ENCODE assay signal across 8 cellular contexts in genomic region chrX:19990225-19990518, GRCh38. TPM values are rescaled to one million over a fixed set of nuclear protein-coding genes. Genes with fewer than 3 reads are reported as not detected.
DNase-seq lines count a peak whose midpoint lies in the region; ATAC-seq and TF ChIP-seq lines count a peak whose summit lies in the region.

No MANE protein-coding gene starts in this region.

- H3K27ac Mint-ChIP-seq in Caco-2 (ENCODE audit: unreplicated experiment): no peak overlapping the region

- peak; percentile 5 for ATAC-seq in GM19452 (IDR thresholded peaks at IDR 0.05; ENCODE audit: unreplicated experiment)
- ATAC-seq in HG03521 (IDR thresholded peaks at IDR 0.05; ENCODE audit: unreplicated experiment): peak; percentile 15

- BruUV-seq in Caco-2 (replicated peaks; lab: Mats Ljungman, UMichigan): no TSS peak

- no peaks in the 10 kb centered on the region for H3K36me3 ChIP-seq in Caco-2 (ENCODE audit: control insufficient read depth, insufficient read depth, low read length)
- no peaks in the 10 kb centered on the region for H3K36me3 ChIP-seq in subcutaneous abdominal adipose tissue (ENCODE audit: control insufficient read depth in 5 of 5, insufficient read depth in 5 of 5, low read length in 5 of 5)

- peak overlapping the region in 4 of 5 donors; percentile 48 to 75 (median 72) for H3K9ac ChIP-seq in subcutaneous abdominal adipose tissue (ENCODE audit: low read length in 5 of 5)

- intact Hi-C loops in Caco-2 (cut with micrococcal nuclease; ENCODE audit: unreplicated experiment): loop anchor here (2.0 kb wide), 1 partner anchor 77 kb away; no protein-coding TSS in a partner anchor

- DNase-seq in Caco-2 (no peak), astrocyte of the cerebellum (ENCODE audit: low read depth) (no peak), iris pigment epithelial cell (ENCODE audit: low read depth) (peak; percentile 5), OCI-M1 (lab: John Stamatoyannopoulos, UW) (no peak), CD1c-positive myeloid dendritic cell (ENCODE audit: extremely low spot score) (no peak)

- H3K27me3 Mint-ChIP-seq in Caco-2 (ENCODE audit: insufficient read depth, unreplicated experiment): no peaks in the 10 kb centered on the region

- H3K4me3 ChIP-seq in Caco-2 (ENCODE audit: low read depth, low read length) (peak overlapping the region; percentile 71), astrocyte of the cerebellum (ENCODE audit: low read depth, low read length) (peak overlapping the region; percentile 49), subcutaneous abdominal adipose tissue (ENCODE audit: low read depth in 1 of 5, low read length in 5 of 5) (peak overlapping the region; percentile 69 to 76 (median 74))

- H3K27ac ChIP-seq in subcutaneous abdominal adipose tissue (ENCODE audit: low read depth, low read length): peak overlapping the region; percentile 50

- H3K4me1 Mint-ChIP-seq in Caco-2 (ENCODE audit: low read depth, unreplicated experiment): peaks cover 13% of the 10 kb centered on the region

- H3K4me3 Mint-ChIP-seq in Caco-2 (ENCODE audit: unreplicated experiment): peak overlapping the region; percentile 81

- no peaks in the 10 kb centered on the region for H3K27me3 ChIP-seq in Caco-2 (replicated peaks; ENCODE audit: control insufficient read depth, insufficient read depth, low read length)
- H3K27me3 ChIP-seq in subcutaneous abdominal adipose tissue (ENCODE audit: control insufficient read depth in 5 of 5, insufficient read depth in 4 of 5, low read length in 5 of 5): peaks cover 0 to 3% (median 0%) of the 10 kb centered on the region in 5 donors

- in situ Hi-C loops in astrocyte of the cerebellum (cut with HindIII; ENCODE audit: low sequenced_read_pairs): no loop called here

- H3K4me1 ChIP-seq in Caco-2: no peaks in the 10 kb centered on the region
- peaks cover 0 to 10% (median 5%) of the 10 kb centered on the region in 5 donors for H3K4me1 ChIP-seq in subcutaneous abdominal adipose tissue (ENCODE audit: control insufficient read depth in 5 of 5, insufficient read depth in 5 of 5, low read length in 5 of 5)

- POLR2A ChIA-PET in Caco-2 (lab: Charles Lee): no interaction called here

- CTCF ChIA-PET in Caco-2 (lab: Charles Lee): interaction anchor here (0.9 kb wide), 1 partner anchor 85 kb away, joined by 3 read pairs; no protein-coding TSS in a partner anchor

- no peaks in the 10 kb centered on the region for H3K9me3 Mint-ChIP-seq in Caco-2 (ENCODE audit: unreplicated experiment)

- H3K9me3 ChIP-seq in Caco-2 (no peaks in the 10 kb centered on the region), subcutaneous abdominal adipose tissue (ENCODE audit: control insufficient read depth in 5 of 5, low read length in 5 of 5) (peaks cover 0 to 3% (median 0%) of the 10 kb centered on the region in 5 donors)

- no peak for TF ChIP-seq CTCF in Caco-2 (IDR thresholded peaks at IDR 0.05; ENCODE audit: insufficient read depth in 1 of 2, low read depth in 1 of 2, low read length in 1 of 2, severe bottlenecking in 1 of 2, unreplicated experiment in 1 of 2)
- no peak for TF ChIP-seq CTCF in astrocyte of the cerebellum (IDR thresholded peaks at IDR 0.05; ENCODE audit: low read depth, low read length, missing control alignments)

- peaks cover 19% of the 10 kb centered on the region for H3K36me3 Mint-ChIP-seq in Caco-2 (ENCODE audit: insufficient read depth, unreplicated experiment)

RNA-seq across cellular contexts. Expression of gene BCLAF3, which starts 0.7 kb away (rescaled TPM):
- total RNA-seq in Caco-2 (2022): 5.7 and 7.8 TPM in 2 replicates
